Comparison of ENCODE assay signal across 12 cellular contexts in genomic region chr5:61675015-61675692, GRCh38.
DNase-seq lines count a peak whose midpoint lies in the region; ATAC-seq and TF ChIP-seq lines count a peak whose summit lies in the region.
"Had no signal": no experiment of that assay in that cellular context is flagged by ENCODE, and none has a peak within 500 bp of the region (broad histone marks: within the 10 kb centered on the region; RNA-seq: fewer than 3 reads in every experiment).

No MANE protein-coding gene starts in this region.

- DNase-seq in NCI-H82 (lab: John Stamatoyannopoulos, UW), result peak; percentile 6
- DNase-seq in NCI-H82 treated with DMSO at 0.1 percent for 48 hours (lab: John Stamatoyannopoulos, UW; ENCODE audit: unreplicated experiment), result no peak
- DNase-seq in brain microvascular endothelial cell, result no peak
- DNase-seq in COR-L47 (lab: John Stamatoyannopoulos, UW), result no peak
- no peak for DNase-seq in activated CD4-positive, alpha-beta T cell treated with anti-CD3 and anti-CD28 coated beads for 36 hours
- DNase-seq: activated CD8-positive, alpha-beta T cell treated with anti-CD3 and anti-CD28 coated beads for 36 hours; NCI-H2029 treated with DMSO at 0.1 percent for 48 hours had no signal

- no peaks in the 10 kb centered on the region for H3K4me1 Mint-ChIP-seq in activated CD4-positive, alpha-beta T cell treated with anti-CD3 and anti-CD28 coated beads for 36 hours

- no peaks in the 10 kb centered on the region for H3K36me3 Mint-ChIP-seq in activated CD4-positive, alpha-beta T cell treated with anti-CD3 and anti-CD28 coated beads for 36 hours (ENCODE audit: low read depth)

- CTCF ChIA-PET in activated CD4-positive, alpha-beta T cell treated with anti-CD3 and anti-CD28 coated beads for 36 hours (lab: Charles Lee), result no interaction called here

- no peaks in the 10 kb centered on the region for H3K9me3 Mint-ChIP-seq in activated CD4-positive, alpha-beta T cell treated with anti-CD3 and anti-CD28 coated beads for 36 hours (ENCODE audit: low read depth)
- H3K9me3 Mint-ChIP-seq: activated CD8-positive, alpha-beta T cell treated with anti-CD3 and anti-CD28 coated beads for 36 hours had no signal

- no peak overlapping the region for H3K27ac Mint-ChIP-seq in activated CD4-positive, alpha-beta T cell treated with anti-CD3 and anti-CD28 coated beads for 36 hours
- H3K27ac Mint-ChIP-seq: activated CD8-positive, alpha-beta T cell treated with anti-CD3 and anti-CD28 coated beads for 36 hours had no signal

- ATAC-seq in GM21717 (IDR thresholded peaks at IDR 0.05; ENCODE audit: unreplicated experiment), result no peak
- ATAC-seq in activated CD4-positive, alpha-beta T cell treated with anti-CD3 and anti-CD28 coated beads for 36 hours, result no peak
- ATAC-seq: activated CD8-positive, alpha-beta T cell treated with anti-CD3 and anti-CD28 coated beads for 36 hours had no signal

- POLR2A ChIA-PET in activated CD4-positive, alpha-beta T cell treated with anti-CD3 and anti-CD28 coated beads for 36 hours (lab: Charles Lee), result no interaction called here

- H3K27ac ChIP-seq in brain microvascular endothelial cell (no peak overlapping the region), layer of hippocampus (ENCODE audit: low read depth, low read length) (peak overlapping the region; percentile 80), temporal lobe (ENCODE audit: low read depth, low read length) (peak overlapping the region; percentile 32)
- H3K27ac ChIP-seq: skin epidermis had no signal

- TF ChIP-seq CTCF in brain microvascular endothelial cell (IDR thresholded peaks at IDR 0.05; ENCODE audit: low read depth, low read length, missing control alignments), result peak; percentile 38

- H3K36me3 ChIP-seq in brain microvascular endothelial cell (replicated peaks), result no peaks in the 10 kb centered on the region

- H3K4me3 ChIP-seq in brain microvascular endothelial cell (ENCODE audit: low read depth, low read length), result no peak overlapping the region
- H3K4me3 ChIP-seq: lung, skin epidermis had no signal

- intact Hi-C loops in activated CD4-positive, alpha-beta T cell treated with anti-CD3 and anti-CD28 coated beads for 36 hours (cut with DNase I, micrococcal nuclease), result no loop called here

- peaks cover 8% of the 10 kb centered on the region for H3K27me3 Mint-ChIP-seq in activated CD4-positive, alpha-beta T cell treated with anti-CD3 and anti-CD28 coated beads for 36 hours

- H3K27me3 ChIP-seq in brain microvascular endothelial cell (replicated peaks) (no peaks in the 10 kb centered on the region), layer of hippocampus (ENCODE audit: control insufficient read depth, insufficient read depth, low read length) (no peaks in the 10 kb centered on the region)

- in situ Hi-C loops in brain microvascular endothelial cell (cut with HindIII; ENCODE audit: low pct_ligation_motif_present, low sequenced_read_pairs), result no loop called here

- H3K4me3 Mint-ChIP-seq in activated CD4-positive, alpha-beta T cell treated with anti-CD3 and anti-CD28 coated beads for 36 hours, result no peak overlapping the region
- H3K4me3 Mint-ChIP-seq: activated CD8-positive, alpha-beta T cell treated with anti-CD3 and anti-CD28 coated beads for 36 hours had no signal
